In genomic region chr11:74710291-74710938, GRCh38 we compare ENCODE assay signal across 21 cellular contexts. TPM values are rescaled to one million over a fixed set of nuclear protein-coding genes. Genes with fewer than 3 reads are reported as not detected.
DNase-seq lines count a peak whose midpoint lies in the region; ATAC-seq and TF ChIP-seq lines count a peak whose summit lies in the region.
"Had no signal": no experiment of that assay in that cellular context is flagged by ENCODE, and none has a peak within 500 bp of the region (broad histone marks: within the 10 kb centered on the region; RNA-seq: fewer than 3 reads in every experiment).

No MANE protein-coding gene starts in this region.

- no peak overlapping the region for H3K4me3 ChIP-seq in GM23248
- no peak overlapping the region for H3K4me3 ChIP-seq in heart right ventricle
- H3K4me3 ChIP-seq in lower lobe of right lung = no peak overlapping the region
- H3K4me3 ChIP-seq: body of pancreas, GM12878, lung, ovary had no signal

- H3K36me3 ChIP-seq in GM23248 (ENCODE audit: low read depth) (no peaks in the 10 kb centered on the region), heart right ventricle (no peaks in the 10 kb centered on the region), lower lobe of right lung (no peaks in the 10 kb centered on the region)
- H3K36me3 ChIP-seq: ovary had no signal

- H3K4me1 ChIP-seq in GM23248 (ENCODE audit: insufficient read depth) (peaks cover 6% of the 10 kb centered on the region; the same call in 1 of the 2 replicates), heart right ventricle (peaks cover 3 to 17% (median 12%) of the 10 kb centered on the region in 9 donors), lower lobe of right lung (no peaks in the 10 kb centered on the region)
- H3K4me1 ChIP-seq: body of pancreas had no signal

- H3K79me2 ChIP-seq in GM23248 (ENCODE audit: insufficient read depth) = no peaks in the 10 kb centered on the region

- H3K27ac ChIP-seq in GM23248 (no peak overlapping the region), heart right ventricle (peak overlapping the region in 8 of 10 donors; percentile 0 to 57 (median 39)), lower lobe of right lung (no peak overlapping the region)
- H3K27ac ChIP-seq: body of pancreas had no signal

- 34% methylated on average over 8 of the region's 8 CpGs for WGBS in GM23248 (ENCODE audit: low coverage in 1 of 2, low lambda C conversion rate in 2 of 2, missing lambda C conversion rate in 2 of 2), 2 experiments
- WGBS in heart right ventricle, 2 donors = 44 to 45% methylated on average over 8 of the region's 8 CpGs

- intact Hi-C loops in heart right ventricle (cut with DNase I) (no loop called here), lower lobe of right lung (cut with DNase I) (no loop called here)

- no peaks in the 10 kb centered on the region for H4K20me1 ChIP-seq in GM23248 (ENCODE audit: insufficient read depth)

- no peaks in the 10 kb centered on the region for H3K9me3 ChIP-seq in GM23248 (ENCODE audit: low read depth)
- H3K9me3 ChIP-seq in heart right ventricle = no peaks in the 10 kb centered on the region
- no peaks in the 10 kb centered on the region for H3K9me3 ChIP-seq in lower lobe of right lung
- H3K9me3 ChIP-seq: body of pancreas, ovary had no signal

- H3K27me3 Mint-ChIP-seq in osteocyte (ENCODE audit: unreplicated experiment) = no peaks in the 10 kb centered on the region

- H3K4me1 Mint-ChIP-seq in osteocyte (ENCODE audit: unreplicated experiment) = peaks cover 15% of the 10 kb centered on the region
- H3K4me1 Mint-ChIP-seq: B cell had no signal

- peak overlapping the region; percentile 68 for H3K27ac Mint-ChIP-seq in osteocyte (ENCODE audit: unreplicated experiment)
- H3K27ac Mint-ChIP-seq: B cell had no signal

- in situ Hi-C loops in GM23248 (cut with MboI) = loop anchor here (10.0 kb wide), 1 partner anchor 256 kb away; no protein-coding TSS in a partner anchor

- no peaks in the 10 kb centered on the region for H3K9me3 Mint-ChIP-seq in osteocyte (ENCODE audit: unreplicated experiment)

- H3K4me3 Mint-ChIP-seq in osteocyte (ENCODE audit: unreplicated experiment) = no peak overlapping the region
- H3K4me3 Mint-ChIP-seq: B cell had no signal

- no peak overlapping the region for H3K4me2 ChIP-seq in GM23248 (ENCODE audit: unreplicated experiment)

- no peaks in the 10 kb centered on the region for H3F3A ChIP-seq in GM23248 (ENCODE audit: insufficient read depth)

- no peaks in the 10 kb centered on the region for H3K9me2 ChIP-seq in GM23248 (ENCODE audit: insufficient read depth)

- H3K9ac ChIP-seq in GM23248 = no peak overlapping the region

- H3K36me3 Mint-ChIP-seq in osteocyte (ENCODE audit: unreplicated experiment) = no peaks in the 10 kb centered on the region

- no peak for TF ChIP-seq CTCF in heart right ventricle (IDR thresholded peaks at IDR 0.05)
- no peak for TF ChIP-seq CTCF in osteocyte (IDR thresholded peaks at IDR 0.05)
- no peak for TF ChIP-seq CTCF in lower lobe of right lung (IDR thresholded peaks at IDR 0.05)

- peak overlapping the region; percentile 58 for H2AFZ ChIP-seq in GM23248

- H3K27me3 ChIP-seq in GM23248 (replicated peaks; ENCODE audit: insufficient read depth) (no peaks in the 10 kb centered on the region), heart right ventricle (no peaks in the 10 kb centered on the region), lower lobe of right lung (ENCODE audit: low read depth) (no peaks in the 10 kb centered on the region)
- H3K27me3 ChIP-seq: body of pancreas, ovary had no signal

- ATAC-seq in heart right ventricle (peak in 7 of 8 donors; percentile 38 to 76 (median 57)), lower lobe of right lung (no peak)
- ATAC-seq: body of pancreas, GM12878 had no signal

- DNase-seq in GM23248 (peak; percentile 72), amniotic epithelial cell (ENCODE audit: low read depth) (peak; percentile 65), heart right ventricle (no peak), osteocyte (ENCODE audit: extremely low spot score, unreplicated experiment) (no peak), lower lobe of right lung (no peak), GDM1 (lab: John Stamatoyannopoulos, UW) (no peak), DMS 273 treated with DMSO at 0.1 percent for 48 hours (lab: John Stamatoyannopoulos, UW) (no peak)
- no peak for DNase-seq in stimulated activated CD4-positive, alpha-beta T cell treated with anti-CD3 and anti-CD28 coated beads, Interleukin-15, amount 100 ng/mL, for 24 hours
- DNase-seq: activated gamma-delta T cell; body of pancreas; DND-41; Karpas-422; NCI-H146; NCI-H446; OCI-M1; stimulated activated CD8-positive, alpha-beta memory T cell treated with anti-CD3 and anti-CD28 coated beads, Interleukin-4, amount 100 ng/mL, for 48 hours; T-helper 2 cell had no signal

RNA-seq across cellular contexts. Expression of gene CHRDL2, which starts 20.8 kb away (rescaled TPM):
- not detected in 2 replicates for total RNA-seq in GM23248 (2014; rRNA removed; shearing (Covaris generic))
- polyA plus RNA-seq in GM23248 (2016; fragmentation: Nextera tagmentation; extraction: Ambion mirVana) (not detected in 2 replicates), heart right ventricle (1 to 10 TPM; 4.0 to 8.4 TPM)
- total RNA-seq in heart right ventricle (10 to 100 TPM in 3 of 10 donors, 1 to 10 TPM in 6, under 1 TPM in 1; 1.00 to 19.7 (median 6.7) TPM), osteocyte (not detected in 2 replicates), lower lobe of right lung (1.2 TPM)
- total RNA-seq: B cell, body of pancreas, GM12878 had no signal
- polyA plus RNA-seq: GM12878 had no signal

RNA-seq across cellular contexts. Expression of gene RNF169, which starts 38.2 kb away (rescaled TPM):
- total RNA-seq in GM23248 (2014; rRNA removed; shearing (Covaris generic)) = 11.1 and 15.8 TPM in 2 replicates
- 0.79 and 1.2 TPM in 2 replicates for polyA plus RNA-seq in GM23248 (2016; fragmentation: Nextera tagmentation; extraction: Ambion mirVana)
- 10 to 100 TPM in 9 of 10 donors, 1 to 10 TPM in 1; 9.0 to 14.0 (median 11.2) TPM for total RNA-seq in heart right ventricle
- polyA plus RNA-seq in heart right ventricle = 1 to 10 TPM; 2.3 to 2.4 TPM
- 15.5 and 16.3 TPM in 2 replicates for total RNA-seq in osteocyte
- total RNA-seq in lower lobe of right lung = 21.2 TPM

Comparison
In these comparisons a context has a peak if more than half of its experiments do, and no peak if none do; other contexts are left out.
1. DNase-seq: peak in GM23248 (single experiment) and amniotic epithelial cell (single experiment); none in heart right ventricle (0 of 2), osteocyte (single experiment), lower lobe of right lung (single experiment), stimulated activated CD4-positive, alpha-beta T cell treated with anti-CD3 and anti-CD28 coated beads, Interleukin-15, amount 100 ng/mL, for 24 hours (single experiment), GDM1 (single experiment) and DMS 273 treated with DMSO at 0.1 percent for 48 hours (single experiment).
2. H3K27ac ChIP-seq: peak in heart right ventricle (8 of 10); none in GM23248 (single experiment) and lower lobe of right lung (single experiment).
3. ATAC-seq: peak in heart right ventricle (7 of 8); none in lower lobe of right lung (0 of 2).